In genomic region chr4:124426279-124426678, GRCh38 we compare ENCODE assay signal across 20 cellular contexts.
"Had no signal": no experiment of that assay in that cellular context is flagged by ENCODE, and none has a peak within 500 bp of the region (broad histone marks: within the 10 kb centered on the region; RNA-seq: fewer than 3 reads in every experiment).

No MANE protein-coding gene starts in this region.

- DNase-seq: activated CD4-positive, alpha-beta memory T cell treated with anti-CD3 and anti-CD28 coated beads, Interleukin-2, amount 10 ng/mL, durations not matched to agents 7 days and 5 days; activated CD4-positive, alpha-beta T cell treated with anti-CD3 and anti-CD28 coated beads, Interleukin-2, amount 10 ng/mL, durations not matched to agents 24 days and 14 days; activated CD8-positive, alpha-beta memory T cell treated with anti-CD3 and anti-CD28 coated beads, Interleukin-2, amount 50 U/mL, for 48 hours; activated gamma-delta T cell treated with Interleukin-2 at 50 U/mL for 16 hours; activated naive CD4-positive, alpha-beta T cell treated with anti-CD3 and anti-CD28 coated beads, Interleukin-2, amount 50 U/mL, for 16 hours; activated T-cell treated with anti-CD3 and anti-CD28 coated beads, Interleukin-2, amount 50 U/mL, for 24 hours; amniotic stem cell; central memory CD4-positive, alpha-beta T cell; foreskin fibroblast; heart left ventricle; hypothalamus; left ventricle myocardium inferior; right cardiac atrium; spleen; stimulated activated naive CD4-positive, alpha-beta T cell treated with Interleukin-2 at 50 U/mL for 16 hours had no signal

- H3K4me3 ChIP-seq: heart left ventricle, left ventricle myocardium inferior, lung, spleen, tibial nerve had no signal

- ATAC-seq: activated CD4-positive, CD25-positive, alpha-beta regulatory T cell treated with anti-CD3 and anti-CD28 coated beads, Interleukin-2, amount 50 U/mL, for 24 hours; heart left ventricle had no signal

- H3K9me3 ChIP-seq: heart left ventricle, left ventricle myocardium inferior, spleen, tibial nerve had no signal

- H3K9me3 Mint-ChIP-seq: activated CD4-positive, alpha-beta memory T cell treated with anti-CD3 and anti-CD28 coated beads, Interleukin-2, amount 10 ng/mL, durations not matched to agents 7 days and 5 days; activated CD4-positive, alpha-beta T cell treated with anti-CD3 and anti-CD28 coated beads, Interleukin-2, amount 10 ng/mL, durations not matched to agents 24 days and 14 days; activated T-cell treated with anti-CD3 and anti-CD28 coated beads, Interleukin-2, amount 50 U/mL, for 24 hours; nephron; T-helper 2 cell treated with Interferon-gamma antibody and Interleukin-4, amounts not matched to agents 5 μg/mL and 100 μg/mL, for 36 hours had no signal

- H3K4me3 Mint-ChIP-seq: activated CD4-positive, alpha-beta memory T cell treated with anti-CD3 and anti-CD28 coated beads, Interleukin-2, amount 10 ng/mL, durations not matched to agents 7 days and 5 days; activated CD4-positive, alpha-beta T cell treated with anti-CD3 and anti-CD28 coated beads, Interleukin-2, amount 10 ng/mL, durations not matched to agents 24 days and 14 days; activated T-cell treated with anti-CD3 and anti-CD28 coated beads, Interleukin-2, amount 50 U/mL, for 24 hours; nephron; T-helper 2 cell treated with Interferon-gamma antibody and Interleukin-4, amounts not matched to agents 5 μg/mL and 100 μg/mL, for 36 hours had no signal

- H3K27me3 Mint-ChIP-seq: activated CD4-positive, alpha-beta memory T cell treated with anti-CD3 and anti-CD28 coated beads, Interleukin-2, amount 10 ng/mL, durations not matched to agents 7 days and 5 days; activated CD4-positive, alpha-beta T cell treated with anti-CD3 and anti-CD28 coated beads, Interleukin-2, amount 10 ng/mL, durations not matched to agents 24 days and 14 days had no signal

- H3K36me3 ChIP-seq: heart left ventricle, left ventricle myocardium inferior, spleen, tibial nerve had no signal

- H3K27ac ChIP-seq: heart left ventricle, left ventricle myocardium inferior, spleen, tibial nerve had no signal

- H3K27me3 ChIP-seq: heart left ventricle, spleen, tibial nerve had no signal

- H3K27ac Mint-ChIP-seq: activated CD4-positive, alpha-beta memory T cell treated with anti-CD3 and anti-CD28 coated beads, Interleukin-2, amount 10 ng/mL, durations not matched to agents 7 days and 5 days; activated CD4-positive, alpha-beta T cell treated with anti-CD3 and anti-CD28 coated beads, Interleukin-2, amount 10 ng/mL, durations not matched to agents 24 days and 14 days; activated T-cell treated with anti-CD3 and anti-CD28 coated beads, Interleukin-2, amount 50 U/mL, for 24 hours; nephron; T-helper 2 cell treated with Interferon-gamma antibody and Interleukin-4, amounts not matched to agents 5 μg/mL and 100 μg/mL, for 36 hours had no signal

- H3K4me1 Mint-ChIP-seq: activated CD4-positive, alpha-beta memory T cell treated with anti-CD3 and anti-CD28 coated beads, Interleukin-2, amount 10 ng/mL, durations not matched to agents 7 days and 5 days had no signal
